ENCODE assay signal across 1 cellular context in genomic region chr15:77069521-77070121, GRCh38.
TF ChIP-seq lines count a peak whose summit lies in the region.

No MANE protein-coding gene starts in this region.

TF ChIP-seq in GM12878, 131 proteins besides CTCF, POLR2A, EP300 and RAD21 (continued from another document):
- TF ChIP-seq E4F1 (IDR thresholded peaks at IDR 0.05; ENCODE audit: borderline replicate concordance, partially characterized antibody) (no peak), FOXK2 (IDR thresholded peaks at IDR 0.05) (no peak), IRF4 (IDR thresholded peaks at IDR 0.05; ENCODE audit: low read depth, low read length) (no peak), EGR1 (IDR thresholded peaks at IDR 0.05; ENCODE audit: borderline replicate concordance in 1 of 2, low read depth in 2 of 2, low read length in 2 of 2) (no peak), YY1 (IDR thresholded peaks at IDR 0.05; ENCODE audit: low read depth, low read length) (no peak), RELB (IDR thresholded peaks at IDR 0.05; ENCODE audit: low read depth) (no peak), SMAD1 (IDR thresholded peaks at IDR 0.05; ENCODE audit: low read depth, partially characterized antibody) (no peak), MLLT1 (IDR thresholded peaks at IDR 0.05) (no peak)
